Comparison of ENCODE assay signal across 17 cellular contexts in genomic region chr10:57053530-57053929, GRCh38.
A peak's percentile ranks its signal among the peaks of the same experiment; 100 is the strongest.
DNase-seq lines count a peak whose midpoint lies in the region; ATAC-seq, FAIRE-seq and TF ChIP-seq lines count a peak whose summit lies in the region.
"Had no signal": no experiment of that assay in that cellular context is flagged by ENCODE, and none has a peak within 500 bp of the region (broad histone marks: within the 10 kb centered on the region; RNA-seq: fewer than 3 reads in every experiment).

No MANE protein-coding gene starts in this region.

- no peaks in the 10 kb centered on the region for H3K79me2 ChIP-seq in trophoblast cell (ENCODE audit: control insufficient read depth, insufficient read depth, low read length, poor library complexity)

- H3K9me3 ChIP-seq in RWPE2 (ENCODE audit: severe bottlenecking) (no peaks in the 10 kb centered on the region), trophoblast cell (ENCODE audit: insufficient read depth, low read depth, low read length) (no peaks in the 10 kb centered on the region)

- H3K27ac ChIP-seq in RWPE2 (ENCODE audit: poor library complexity, severe bottlenecking) (no peak overlapping the region), trophoblast cell (ENCODE audit: low read depth, low read length) (no peak overlapping the region)
- H3K27ac ChIP-seq: GM23248 had no signal

- H2BK5ac ChIP-seq in trophoblast cell (ENCODE audit: low read depth, low read length, poor library complexity), result no peak overlapping the region

- H3K27me3 ChIP-seq in RWPE2 (ENCODE audit: insufficient read depth, poor library complexity, severe bottlenecking) (no peaks in the 10 kb centered on the region), trophoblast cell (ENCODE audit: insufficient read depth, low read length) (no peaks in the 10 kb centered on the region)

- DNase-seq in RWPE2 (ENCODE audit: low spot score) (peak; percentile 34), trophoblast cell (no peak), urothelium cell line (ENCODE audit: low spot score) (no peak), LoVo (ENCODE audit: low spot score) (no peak), T-helper 1 cell (no peak)
- DNase-seq: C1 segment of cervical spinal cord, Calu3, COR-L47, DMS153, DND-41, GM23248, H7, HCEC 1CT had no signal

- H3K4me1 ChIP-seq in RWPE2 (ENCODE audit: insufficient read depth, poor library complexity, severe bottlenecking) (no peaks in the 10 kb centered on the region), trophoblast cell (ENCODE audit: control insufficient read depth in 1 of 2, insufficient read depth in 2 of 2, low read length in 2 of 2) (peaks cover 0 to 4% of the 10 kb centered on the region in 2 experiments)

- no peak overlapping the region for H4K91ac ChIP-seq in trophoblast cell (ENCODE audit: low read depth, low read length)

- whole genome bisulfite sequencing in trophoblast cell (ENCODE audit: extremely low coverage, insufficient coverage, insufficient read length), result no CpG with 5 or more reads among the region's 6 CpGs

- no peak overlapping the region for H3K18ac ChIP-seq in trophoblast cell (ENCODE audit: low read length)

- H3K14ac ChIP-seq in trophoblast cell (ENCODE audit: low read length), result no peak overlapping the region

- H3K79me1 ChIP-seq in trophoblast cell (ENCODE audit: low read length), result no peaks in the 10 kb centered on the region

- no peak overlapping the region for H2BK120ac ChIP-seq in trophoblast cell (ENCODE audit: insufficient read depth, low read length, poor library complexity)

- FAIRE-seq in urothelium cell line (lab: Jason Lieb, UNC), result peak; percentile 86
- FAIRE-seq: G401.6, GM12892, H1 had no signal

- H2AK5ac ChIP-seq in trophoblast cell (ENCODE audit: low read length), result no peak overlapping the region

- no peak overlapping the region for H3K4me2 ChIP-seq in trophoblast cell (ENCODE audit: low read length)

- no peak for ATAC-seq in RWPE2 (ENCODE audit: low read depth)
- no peak for ATAC-seq in GM19463 (IDR thresholded peaks at IDR 0.05; ENCODE audit: unreplicated experiment)

- H2BK12ac ChIP-seq in trophoblast cell (ENCODE audit: low read length), result no peak overlapping the region

- H4K12ac ChIP-seq in trophoblast cell (ENCODE audit: low read depth, low read length), result no peak overlapping the region

- H3K23ac ChIP-seq in trophoblast cell (ENCODE audit: low read length), result no peak overlapping the region

- no peaks in the 10 kb centered on the region for H3K36me3 ChIP-seq in RWPE2 (ENCODE audit: low read depth)
- H3K36me3 ChIP-seq in trophoblast cell (ENCODE audit: control insufficient read depth in 1 of 2, insufficient read depth in 2 of 2, low read length in 2 of 2), result no peaks in the 10 kb centered on the region

- no peak overlapping the region for H2AFZ ChIP-seq in trophoblast cell (ENCODE audit: insufficient read depth, low read length, poor library complexity)
- H2AFZ ChIP-seq: GM23248 had no signal

- no peak for TF ChIP-seq CTCF in RWPE2 (IDR thresholded peaks at IDR 0.05; ENCODE audit: poor library complexity, severe bottlenecking)

- no peak overlapping the region for H4K8ac ChIP-seq in trophoblast cell (ENCODE audit: low read depth, low read length)

- H3K4me3 ChIP-seq in RWPE2 (ENCODE audit: severe bottlenecking) (no peak overlapping the region), trophoblast cell (ENCODE audit: low read depth, low read length) (peak overlapping the region; percentile 3)
- H3K4me3 ChIP-seq: GM23248 had no signal

- no peak overlapping the region for H3K4ac ChIP-seq in trophoblast cell (ENCODE audit: low read depth, low read length)

- H3K9ac ChIP-seq in trophoblast cell (ENCODE audit: low read length), result no peak overlapping the region
- H3K9ac ChIP-seq: GM23248 had no signal
